ENCODE assay signal across 7 cellular contexts in the genomic region with DNA sequence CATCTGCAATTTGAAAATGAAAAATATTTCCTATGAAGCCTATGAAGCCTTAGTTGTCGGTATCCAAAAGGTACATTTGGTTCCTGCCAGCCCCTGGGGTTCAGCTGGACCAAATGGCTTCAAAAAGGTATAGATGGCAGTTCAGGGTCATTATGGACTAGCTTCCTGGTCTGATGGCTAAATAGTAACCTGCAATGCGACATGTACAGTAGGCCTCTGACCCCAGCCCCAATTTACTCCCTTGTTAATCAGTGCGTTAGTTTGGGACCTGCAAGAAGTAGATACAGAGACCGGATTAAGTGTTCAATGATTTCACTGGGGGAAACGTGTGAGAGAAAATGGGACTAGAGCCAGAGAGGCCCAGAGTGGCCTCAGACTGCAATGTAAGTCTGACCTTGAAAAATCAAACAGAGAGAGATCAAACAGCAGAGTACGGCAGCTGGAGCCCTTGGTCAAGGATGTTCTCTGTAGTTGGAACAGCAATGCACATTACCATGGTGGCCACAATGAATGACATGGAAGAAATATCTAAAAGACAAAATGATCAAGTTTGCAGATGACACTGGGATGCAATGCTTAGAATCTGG.
"Had no signal": no experiment of that assay in that cellular context is flagged by ENCODE, and none has a peak within 500 bp of the region (broad histone marks: within the 10 kb centered on the region; RNA-seq: fewer than 3 reads in every experiment).

No MANE protein-coding gene starts in this region.

- DNase-seq: GDM1, GF-D8 had no signal

- ATAC-seq: GM12878 had no signal

- FAIRE-seq: G401.6, GM12878, GM12891, GM12892, GM19239 had no signal

- H3K4me3 ChIP-seq: GM12878 had no signal
